1 cellular context compared by ENCODE assay signal in the genomic region with DNA sequence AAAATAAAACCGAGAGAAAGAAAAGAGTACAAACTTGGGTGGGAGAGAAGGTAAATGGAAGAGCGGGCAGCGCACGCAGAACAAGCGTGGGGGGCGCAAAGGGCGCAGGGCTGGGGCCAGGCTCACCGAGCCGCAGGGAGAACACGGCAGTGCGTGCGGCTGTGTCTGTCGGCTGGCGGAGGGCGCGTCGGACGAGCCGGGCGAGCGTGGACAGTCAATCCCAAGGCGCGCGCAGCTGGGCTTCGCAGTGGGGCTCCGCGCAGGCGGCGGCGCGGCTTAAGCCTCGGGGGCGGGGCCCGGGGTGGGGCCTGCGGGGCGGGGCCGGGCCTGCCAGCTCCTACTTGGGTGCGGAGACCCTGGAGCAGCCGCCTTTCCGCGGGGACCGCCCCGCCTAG.
TF ChIP-seq lines count a peak whose summit lies in the region.

TSS of gene UCP2 (minus strand) at position 249 of the 395 bp plus-strand sequence. CDS start 4,465 bp downstream, outside the sequence.

TF ChIP-seq in HEK293, 187 proteins besides CTCF, POLR2A, EP300 and RAD21 (continued from another document and continues in another):
- TF ChIP-seq, protein P1, sequence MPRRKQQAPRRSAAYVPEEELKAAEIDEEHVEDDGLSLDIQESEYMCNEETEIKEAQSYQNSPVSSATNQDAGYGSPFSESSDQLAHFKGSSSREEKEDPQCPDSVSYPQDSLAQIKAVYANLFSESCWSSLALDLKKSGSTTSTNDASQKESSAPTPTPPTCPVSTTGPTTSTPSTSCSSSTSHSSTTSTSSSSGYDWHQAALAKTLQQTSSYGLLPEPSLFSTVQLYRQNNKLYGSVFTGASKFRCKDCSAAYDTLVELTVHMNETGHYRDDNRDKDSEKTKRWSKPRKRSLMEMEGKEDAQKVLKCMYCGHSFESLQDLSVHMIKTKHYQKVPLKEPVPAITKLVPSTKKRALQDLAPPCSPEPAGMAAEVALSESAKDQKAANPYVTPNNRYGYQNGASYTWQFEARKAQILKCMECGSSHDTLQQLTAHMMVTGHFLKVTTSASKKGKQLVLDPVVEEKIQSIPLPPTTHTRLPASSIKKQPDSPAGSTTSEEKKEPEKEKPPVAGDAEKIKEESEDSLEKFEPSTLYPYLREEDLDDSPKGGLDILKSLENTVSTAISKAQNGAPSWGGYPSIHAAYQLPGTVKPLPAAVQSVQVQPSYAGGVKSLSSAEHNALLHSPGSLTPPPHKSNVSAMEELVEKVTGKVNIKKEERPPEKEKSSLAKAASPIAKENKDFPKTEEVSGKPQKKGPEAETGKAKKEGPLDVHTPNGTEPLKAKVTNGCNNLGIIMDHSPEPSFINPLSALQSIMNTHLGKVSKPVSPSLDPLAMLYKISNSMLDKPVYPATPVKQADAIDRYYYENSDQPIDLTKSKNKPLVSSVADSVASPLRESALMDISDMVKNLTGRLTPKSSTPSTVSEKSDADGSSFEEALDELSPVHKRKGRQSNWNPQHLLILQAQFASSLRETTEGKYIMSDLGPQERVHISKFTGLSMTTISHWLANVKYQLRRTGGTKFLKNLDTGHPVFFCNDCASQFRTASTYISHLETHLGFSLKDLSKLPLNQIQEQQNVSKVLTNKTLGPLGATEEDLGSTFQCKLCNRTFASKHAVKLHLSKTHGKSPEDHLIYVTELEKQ (tag by site-specific recombination; IDR thresholded peaks at IDR 0.05; ENCODE audit: borderline replicate concordance): no peak
- no peak for TF ChIP-seq ZNF223 (tag by site-specific recombination; IDR thresholded peaks at IDR 0.05)
- TF ChIP-seq, protein P2, sequence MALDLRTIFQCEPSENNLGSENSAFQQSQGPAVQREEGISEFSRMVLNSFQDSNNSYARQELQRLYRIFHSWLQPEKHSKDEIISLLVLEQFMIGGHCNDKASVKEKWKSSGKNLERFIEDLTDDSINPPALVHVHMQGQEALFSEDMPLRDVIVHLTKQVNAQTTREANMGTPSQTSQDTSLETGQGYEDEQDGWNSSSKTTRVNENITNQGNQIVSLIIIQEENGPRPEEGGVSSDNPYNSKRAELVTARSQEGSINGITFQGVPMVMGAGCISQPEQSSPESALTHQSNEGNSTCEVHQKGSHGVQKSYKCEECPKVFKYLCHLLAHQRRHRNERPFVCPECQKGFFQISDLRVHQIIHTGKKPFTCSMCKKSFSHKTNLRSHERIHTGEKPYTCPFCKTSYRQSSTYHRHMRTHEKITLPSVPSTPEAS (tag by site-specific recombination; IDR thresholded peaks at IDR 0.05): no peak
- no peak for TF ChIP-seq ZNF302 (tag by site-specific recombination; IDR thresholded peaks at IDR 0.05; ENCODE audit: low read depth)
- TF ChIP-seq ZNF701 (tag by site-specific recombination; IDR thresholded peaks at IDR 0.05): no peak
- peak; percentile 14 for TF ChIP-seq ZBTB17 (tag by site-specific recombination; IDR thresholded peaks at IDR 0.05)
- no peak for TF ChIP-seq ZNF423 (tag by site-specific recombination; IDR thresholded peaks at IDR 0.05)
- no peak for TF ChIP-seq ZNF324 (tag by site-specific recombination; IDR thresholded peaks at IDR 0.05)
- TF ChIP-seq ZNF548 (tag by site-specific recombination; IDR thresholded peaks at IDR 0.05): no peak
- no peak for TF ChIP-seq SP3 (tag by site-specific recombination; IDR thresholded peaks at IDR 0.05)
- no peak for TF ChIP-seq ZSCAN23 (tag by site-specific recombination; IDR thresholded peaks at IDR 0.05)
- 0 out of 2 replicates have a peak, but pooled peaks have one; percentile 9 for TF ChIP-seq ZNF660 (tag by site-specific recombination; IDR thresholded peaks at IDR 0.05)
- TF ChIP-seq ZNF596 (tag by site-specific recombination; IDR thresholded peaks at IDR 0.05): no peak
- no peak for TF ChIP-seq ZFP3 (tag by site-specific recombination; IDR thresholded peaks at IDR 0.05; ENCODE audit: low read depth)
- TF ChIP-seq GLIS2 (tag by site-specific recombination; IDR thresholded peaks at IDR 0.05): no peak
- no peak for TF ChIP-seq ZNF274 (IDR thresholded peaks at IDR 0.05; ENCODE audit: low read length)
- no peak for TF ChIP-seq ZNF274 (tag by site-specific recombination; IDR thresholded peaks at IDR 0.05; ENCODE audit: borderline replicate concordance)
- TF ChIP-seq ZBTB44 (tag by site-specific recombination; IDR thresholded peaks at IDR 0.05): no peak
- no peak for TF ChIP-seq ZBTB21 (tag by site-specific recombination; IDR thresholded peaks at IDR 0.05)
- TF ChIP-seq, protein P3, sequence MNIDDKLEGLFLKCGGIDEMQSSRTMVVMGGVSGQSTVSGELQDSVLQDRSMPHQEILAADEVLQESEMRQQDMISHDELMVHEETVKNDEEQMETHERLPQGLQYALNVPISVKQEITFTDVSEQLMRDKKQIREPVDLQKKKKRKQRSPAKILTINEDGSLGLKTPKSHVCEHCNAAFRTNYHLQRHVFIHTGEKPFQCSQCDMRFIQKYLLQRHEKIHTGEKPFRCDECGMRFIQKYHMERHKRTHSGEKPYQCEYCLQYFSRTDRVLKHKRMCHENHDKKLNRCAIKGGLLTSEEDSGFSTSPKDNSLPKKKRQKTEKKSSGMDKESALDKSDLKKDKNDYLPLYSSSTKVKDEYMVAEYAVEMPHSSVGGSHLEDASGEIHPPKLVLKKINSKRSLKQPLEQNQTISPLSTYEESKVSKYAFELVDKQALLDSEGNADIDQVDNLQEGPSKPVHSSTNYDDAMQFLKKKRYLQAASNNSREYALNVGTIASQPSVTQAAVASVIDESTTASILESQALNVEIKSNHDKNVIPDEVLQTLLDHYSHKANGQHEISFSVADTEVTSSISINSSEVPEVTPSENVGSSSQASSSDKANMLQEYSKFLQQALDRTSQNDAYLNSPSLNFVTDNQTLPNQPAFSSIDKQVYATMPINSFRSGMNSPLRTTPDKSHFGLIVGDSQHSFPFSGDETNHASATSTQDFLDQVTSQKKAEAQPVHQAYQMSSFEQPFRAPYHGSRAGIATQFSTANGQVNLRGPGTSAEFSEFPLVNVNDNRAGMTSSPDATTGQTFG (tag by site-specific recombination; IDR thresholded peaks at IDR 0.05; ENCODE audit: borderline replicate concordance): no peak
- no peak for TF ChIP-seq ZNF140 (tag by site-specific recombination; IDR thresholded peaks at IDR 0.05)
- no peak for TF ChIP-seq ZEB2 (tag by site-specific recombination; IDR thresholded peaks at IDR 0.05)
- TF ChIP-seq ZNF664 (tag by site-specific recombination; IDR thresholded peaks at IDR 0.05): no peak
- TF ChIP-seq ZBTB7A (tag by site-specific recombination; IDR thresholded peaks at IDR 0.05; ENCODE audit: low read depth): no peak
- TF ChIP-seq ZSCAN18 (tag by site-specific recombination; IDR thresholded peaks at IDR 0.05): no peak
- TF ChIP-seq ZNF449 (tag by site-specific recombination; IDR thresholded peaks at IDR 0.05): peak; percentile 82
- TF ChIP-seq ZNF146 (tag by site-specific recombination; IDR thresholded peaks at IDR 0.05): no peak
- no peak for TF ChIP-seq ZNF792 (tag by site-specific recombination; IDR thresholded peaks at IDR 0.05)
- TF ChIP-seq BCL11B (tag by site-specific recombination; IDR thresholded peaks at IDR 0.05; ENCODE audit: low read depth): no peak
- peak; percentile 96 for TF ChIP-seq ZBTB8A (tag by site-specific recombination; IDR thresholded peaks at IDR 0.05)
- TF ChIP-seq YY1 (tag by site-specific recombination; IDR thresholded peaks at IDR 0.05): no peak
- peak; percentile 52; the same call in 1 of the 2 replicates for TF ChIP-seq ZNF785 (tag by site-specific recombination; IDR thresholded peaks at IDR 0.05)
- no peak for TF ChIP-seq ZNF280C (tag by site-specific recombination; IDR thresholded peaks at IDR 0.05)
- peak; percentile 91 for TF ChIP-seq ZNF341 (tag by site-specific recombination; IDR thresholded peaks at IDR 0.05; ENCODE audit: low read depth)
- no peak for TF ChIP-seq ZBTB1 (tag by site-specific recombination; IDR thresholded peaks at IDR 0.05)
- TF ChIP-seq, protein P4, sequence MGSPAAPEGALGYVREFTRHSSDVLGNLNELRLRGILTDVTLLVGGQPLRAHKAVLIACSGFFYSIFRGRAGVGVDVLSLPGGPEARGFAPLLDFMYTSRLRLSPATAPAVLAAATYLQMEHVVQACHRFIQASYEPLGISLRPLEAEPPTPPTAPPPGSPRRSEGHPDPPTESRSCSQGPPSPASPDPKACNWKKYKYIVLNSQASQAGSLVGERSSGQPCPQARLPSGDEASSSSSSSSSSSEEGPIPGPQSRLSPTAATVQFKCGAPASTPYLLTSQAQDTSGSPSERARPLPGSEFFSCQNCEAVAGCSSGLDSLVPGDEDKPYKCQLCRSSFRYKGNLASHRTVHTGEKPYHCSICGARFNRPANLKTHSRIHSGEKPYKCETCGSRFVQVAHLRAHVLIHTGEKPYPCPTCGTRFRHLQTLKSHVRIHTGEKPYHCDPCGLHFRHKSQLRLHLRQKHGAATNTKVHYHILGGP (tag by site-specific recombination; IDR thresholded peaks at IDR 0.05): no peak
- TF ChIP-seq, protein P5, sequence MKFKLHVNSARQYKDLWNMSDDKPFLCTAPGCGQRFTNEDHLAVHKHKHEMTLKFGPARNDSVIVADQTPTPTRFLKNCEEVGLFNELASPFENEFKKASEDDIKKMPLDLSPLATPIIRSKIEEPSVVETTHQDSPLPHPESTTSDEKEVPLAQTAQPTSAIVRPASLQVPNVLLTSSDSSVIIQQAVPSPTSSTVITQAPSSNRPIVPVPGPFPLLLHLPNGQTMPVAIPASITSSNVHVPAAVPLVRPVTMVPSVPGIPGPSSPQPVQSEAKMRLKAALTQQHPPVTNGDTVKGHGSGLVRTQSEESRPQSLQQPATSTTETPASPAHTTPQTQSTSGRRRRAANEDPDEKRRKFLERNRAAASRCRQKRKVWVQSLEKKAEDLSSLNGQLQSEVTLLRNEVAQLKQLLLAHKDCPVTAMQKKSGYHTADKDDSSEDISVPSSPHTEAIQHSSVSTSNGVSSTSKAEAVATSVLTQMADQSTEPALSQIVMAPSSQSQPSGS (tag by site-specific recombination; IDR thresholded peaks at IDR 0.05; ENCODE audit: low read depth): no peak
- TF ChIP-seq, protein P6, sequence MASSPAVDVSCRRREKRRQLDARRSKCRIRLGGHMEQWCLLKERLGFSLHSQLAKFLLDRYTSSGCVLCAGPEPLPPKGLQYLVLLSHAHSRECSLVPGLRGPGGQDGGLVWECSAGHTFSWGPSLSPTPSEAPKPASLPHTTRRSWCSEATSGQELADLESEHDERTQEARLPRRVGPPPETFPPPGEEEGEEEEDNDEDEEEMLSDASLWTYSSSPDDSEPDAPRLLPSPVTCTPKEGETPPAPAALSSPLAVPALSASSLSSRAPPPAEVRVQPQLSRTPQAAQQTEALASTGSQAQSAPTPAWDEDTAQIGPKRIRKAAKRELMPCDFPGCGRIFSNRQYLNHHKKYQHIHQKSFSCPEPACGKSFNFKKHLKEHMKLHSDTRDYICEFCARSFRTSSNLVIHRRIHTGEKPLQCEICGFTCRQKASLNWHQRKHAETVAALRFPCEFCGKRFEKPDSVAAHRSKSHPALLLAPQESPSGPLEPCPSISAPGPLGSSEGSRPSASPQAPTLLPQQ (tag by site-specific recombination; IDR thresholded peaks at IDR 0.05): no peak
- TF ChIP-seq HOXC10 (CRISPR knock-in tag; IDR thresholded peaks at IDR 0.05): no peak
- no peak for TF ChIP-seq ZNF426 (tag by site-specific recombination; IDR thresholded peaks at IDR 0.05)
